Comparison of ENCODE assay signal across 10 cellular contexts in the genomic region with DNA sequence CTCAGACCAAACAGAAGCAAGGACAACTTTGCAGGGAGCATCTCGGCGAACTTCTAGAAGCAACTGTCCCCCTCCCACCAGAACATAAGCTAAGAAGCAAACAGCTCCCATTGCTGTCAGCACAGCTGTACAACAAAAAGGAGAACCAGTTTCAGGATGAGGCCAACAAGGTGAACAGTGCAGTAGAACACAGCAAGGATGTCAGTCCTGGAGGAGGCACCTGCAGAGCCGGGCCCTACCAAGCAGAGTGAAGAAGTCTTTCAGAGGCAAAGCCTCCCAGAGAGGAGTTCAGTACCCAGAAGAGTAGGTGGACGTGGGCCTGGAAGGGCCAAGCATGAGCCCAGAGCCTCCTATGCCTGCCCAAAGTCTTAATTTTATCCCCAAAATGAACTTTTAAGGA. TPM values are rescaled to one million over a fixed set of nuclear protein-coding genes. Genes with fewer than 3 reads are reported as not detected.
DNase-seq lines count a peak whose midpoint lies in the region; ATAC-seq and TF ChIP-seq lines count a peak whose summit lies in the region.
"Had no signal": no experiment of that assay in that cellular context is flagged by ENCODE, and none has a peak within 500 bp of the region (broad histone marks: within the 10 kb centered on the region; RNA-seq: fewer than 3 reads in every experiment).

No MANE protein-coding gene starts in this region.

- peak overlapping the region; percentile 92 for H3K4me3 Mint-ChIP-seq in chondrocyte (ENCODE audit: unreplicated experiment)

- TF ChIP-seq CTCF in Loucy (conservative IDR thresholded peaks at IDR 0.05; ENCODE audit: low read length), result no peak
- TF ChIP-seq CTCF in chondrocyte (IDR thresholded peaks at IDR 0.05), result no peak
- TF ChIP-seq CTCF in neutrophil (IDR thresholded peaks at IDR 0.05), result no peak

- peak overlapping the region; percentile 75 for H3K9ac ChIP-seq in Loucy (ENCODE audit: low read depth, low read length, poor library complexity, severe bottlenecking)

- peaks cover 56% of the 10 kb centered on the region for H3K79me2 ChIP-seq in Loucy (ENCODE audit: insufficient read depth, low read length)

- H3K4me3 ChIP-seq in Loucy (ENCODE audit: low read length, poor library complexity, severe bottlenecking) (peak overlapping the region; percentile 81), neutrophil (ENCODE audit: low read depth in 1 of 2, low read length in 1 of 2) (peak overlapping the region; percentile 75 to 94)

- H3K27ac ChIP-seq in neutrophil, result no peak overlapping the region
- H3K27ac ChIP-seq: ascending aorta had no signal

- peak; percentile 23 for DNase-seq in DMS79 treated with DMSO at 0.1 percent for 48 hours (lab: John Stamatoyannopoulos, UW)
- DNase-seq in DMS79 (lab: John Stamatoyannopoulos, UW), result no peak
- DNase-seq in chondrocyte (ENCODE audit: low spot score), result peak; percentile 38
- no peak for DNase-seq in hippocampal formation (lab: John Stamatoyannopoulos, UW)
- DNase-seq: NCI-H510A had no signal

- H3K27ac Mint-ChIP-seq in chondrocyte (ENCODE audit: unreplicated experiment), result no peak overlapping the region

- peaks cover 32% of the 10 kb centered on the region for H4K20me1 ChIP-seq in Loucy (ENCODE audit: insufficient read depth, low read length, poor library complexity, severe bottlenecking)

- H2AFZ ChIP-seq in Loucy (ENCODE audit: low read length), result peak overlapping the region; percentile 98; the same call in 1 of the 2 replicates

- H3K4me1 Mint-ChIP-seq in chondrocyte (ENCODE audit: low read depth), result peaks cover 30% of the 10 kb centered on the region

- no peaks in the 10 kb centered on the region for H3K9me2 ChIP-seq in Loucy (replicated peaks; ENCODE audit: low read depth, low read length)

- H3K4me1 ChIP-seq in Loucy (ENCODE audit: insufficient read depth, low read length, poor library complexity, severe bottlenecking) (peaks cover 26% of the 10 kb centered on the region), neutrophil (ENCODE audit: control insufficient read depth in 1 of 2, insufficient read depth in 1 of 2, low read depth in 1 of 2, low read length in 1 of 2) (peaks cover 17 to 19% of the 10 kb centered on the region in 2 experiments)

- H3K36me3 ChIP-seq in Loucy (ENCODE audit: insufficient read depth, low read length) (no peaks in the 10 kb centered on the region), neutrophil (peaks cover 5% of the 10 kb centered on the region)

- H3K27me3 Mint-ChIP-seq in chondrocyte (ENCODE audit: low read depth), result no peaks in the 10 kb centered on the region

- H3K36me3 Mint-ChIP-seq in chondrocyte (ENCODE audit: low read depth), result peaks cover 1% of the 10 kb centered on the region

- H3F3A ChIP-seq in Loucy (ENCODE audit: low read depth), result no peaks in the 10 kb centered on the region

- H3K9me3 ChIP-seq in Loucy (ENCODE audit: insufficient read depth, low read depth, low read length), result no peaks in the 10 kb centered on the region
- H3K9me3 ChIP-seq in neutrophil, result no peaks in the 10 kb centered on the region
- H3K9me3 ChIP-seq: ascending aorta had no signal

- H3K27me3 ChIP-seq in Loucy (ENCODE audit: insufficient read depth, low read length, poor library complexity, severe bottlenecking) (no peaks in the 10 kb centered on the region), neutrophil (peaks cover 11% of the 10 kb centered on the region)
- H3K27me3 ChIP-seq: ascending aorta had no signal

- H3K9me3 Mint-ChIP-seq in chondrocyte (ENCODE audit: low read depth), result no peaks in the 10 kb centered on the region

- peak overlapping the region; percentile 93 for H3K4me2 ChIP-seq in Loucy (ENCODE audit: low read depth, low read length, poor library complexity, severe bottlenecking)

- no peak for ATAC-seq in HG03095 (IDR thresholded peaks at IDR 0.05; ENCODE audit: unreplicated experiment)
- no peak for ATAC-seq in HG02870 (IDR thresholded peaks at IDR 0.05; ENCODE audit: unreplicated experiment)

RNA-seq across cellular contexts. Expression of gene PASK, which starts 1.0 kb away (rescaled TPM):
- 4.4 to 13.8 TPM (median 4.5 TPM) in 3 replicates for total RNA-seq in chondrocyte
- total RNA-seq: ascending aorta had no signal

RNA-seq across cellular contexts. Expression of gene PPP1R7, which starts 2.0 kb away (rescaled TPM):
- total RNA-seq in chondrocyte, result 43.1 to 54.2 TPM (median 44.3 TPM) in 3 replicates

RNA-seq across cellular contexts. Expression of gene ANO7, which starts 40.2 kb away (rescaled TPM):
- 0.48 to 2.2 TPM (median 1.5 TPM) in 3 replicates for total RNA-seq in chondrocyte

RNA-seq across cellular contexts. Expression of gene MTERF4, which starts 46.2 kb away (rescaled TPM):
- 21.5 to 34.1 TPM (median 22.6 TPM) in 3 replicates for total RNA-seq in chondrocyte

Comparison
In these comparisons a context has a peak if more than half of its experiments do, and no peak if none do; other contexts are left out.
1. DNase-seq: peak in DMS79 treated with DMSO at 0.1 percent for 48 hours (single experiment) and chondrocyte (single experiment); none in DMS79 (single experiment) and hippocampal formation (0 of 2).